ENCODE assay signal across 8 cellular contexts in the genomic region with DNA sequence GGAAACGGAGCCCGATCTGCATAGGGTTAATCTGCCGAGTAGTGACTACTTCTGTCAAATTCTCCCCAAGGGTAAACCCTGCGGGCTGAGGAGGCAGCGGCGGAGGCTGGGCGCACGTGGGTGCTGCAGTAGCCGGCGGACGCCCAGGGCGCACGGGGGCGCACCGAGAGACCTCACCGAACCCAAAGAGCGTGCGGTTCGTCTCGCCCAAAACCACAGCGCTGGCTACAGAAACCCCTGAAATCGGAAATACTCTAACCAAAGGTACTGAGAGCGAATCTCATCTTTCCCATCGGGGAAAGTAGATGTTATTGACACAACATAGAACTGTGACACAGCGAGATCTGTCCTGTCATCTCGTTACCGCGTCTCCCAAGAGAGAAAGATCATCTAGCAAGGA. TPM values are rescaled to one million over a fixed set of nuclear protein-coding genes. Genes with fewer than 3 reads are reported as not detected.
DNase-seq lines count a peak whose midpoint lies in the region; ATAC-seq, FAIRE-seq and TF ChIP-seq lines count a peak whose summit lies in the region.

No MANE protein-coding gene starts in this region.

- no peak for TF ChIP-seq POLR2A in HepG2 (IDR thresholded peaks at IDR 0.05; ENCODE audit: insufficient read depth in 1 of 2, low read depth in 2 of 2, low read length in 2 of 2)

- peak; percentile 5 for TF ChIP-seq CTCF in GM12865 (IDR thresholded peaks at IDR 0.05; ENCODE audit: insufficient read depth, low read depth, low read length, missing control alignments)
- TF ChIP-seq CTCF in HFF-Myc (IDR thresholded peaks at IDR 0.05; ENCODE audit: low read depth, low read length, missing control alignments): no peak
- no peak for TF ChIP-seq CTCF in activated B cell treated with CpG ODN at 0.5 μM for 24 hours (IDR thresholded peaks at IDR 0.05)
- no peak for TF ChIP-seq CTCF in HepG2 (CRISPR knock-in tag; IDR thresholded peaks at IDR 0.05)

- no peak overlapping the region for H3K27ac ChIP-seq in HepG2 (ENCODE audit: extremely low read length, insufficient read depth, low read length)

- H3K4me1 ChIP-seq in HepG2 (ENCODE audit: insufficient read depth, low read length): no peaks in the 10 kb centered on the region

- H3K27ac Mint-ChIP-seq in activated B cell treated with CpG ODN at 0.5 μM for 24 hours: no peak overlapping the region

- H3K4me3 ChIP-seq in GM12865 (ENCODE audit: low read depth, low read length) (no peak overlapping the region), HFF-Myc (replicated peaks; ENCODE audit: low read depth, low read length) (peak overlapping the region; percentile 13; the same call in 1 of the 2 replicates), HepG2 (replicated peaks in 1 of 3; ENCODE audit: insufficient read depth in 1 of 3, low read depth in 2 of 3, low read length in 3 of 3) (no peak overlapping the region)

- TF ChIP-seq EP300 in HepG2 (IDR thresholded peaks at IDR 0.05; ENCODE audit: low read depth in 2 of 2, low read length in 2 of 2): no peak
- TF ChIP-seq EP300 in HepG2 (CRISPR knock-in tag; IDR thresholded peaks at IDR 0.05; ENCODE audit: borderline replicate concordance): no peak

- POLR2A ChIA-PET in activated B cell treated with CpG ODN at 0.5 μM for 24 hours (lab: Charles Lee) (no interaction called here), HepG2 (lab: Yijun Ruan, JAX) (no interaction called here)

- no peaks in the 10 kb centered on the region for H3K9me3 ChIP-seq in HepG2 (ENCODE audit: low read length)

- in situ Hi-C loops in HepG2 (cut with HindIII; ENCODE audit: extremely low pct_ligation_motif_present, low pct_unique_long_range_greater_than_20kb): no loop called here

- peaks cover 10% of the 10 kb centered on the region for H3K4me1 Mint-ChIP-seq in activated B cell treated with CpG ODN at 0.5 μM for 24 hours

- no peak overlapping the region for H2AFZ ChIP-seq in HepG2 (ENCODE audit: low read length)

- no peaks in the 10 kb centered on the region for H3K79me2 ChIP-seq in HepG2 (ENCODE audit: insufficient read depth, low read length)

- CTCF ChIA-PET in activated B cell treated with CpG ODN at 0.5 μM for 24 hours (lab: Charles Lee) (no interaction called here), HepG2 (lab: Yijun Ruan, JAX; ENCODE audit: low intra/inter-chr PET ratio, low total read pairs) (no interaction called here)

- BruUV-seq in HepG2 (replicated peaks; lab: Mats Ljungman, UMichigan): no TSS peak

- intact Hi-C loops in activated B cell treated with CpG ODN at 0.5 μM for 24 hours (cut with micrococcal nuclease): no loop called here
- intact Hi-C loops in HepG2 (cut with micrococcal nuclease; ENCODE audit: unreplicated experiment): no loop called here

- H3K27me3 ChIP-seq in HepG2 (ENCODE audit: control insufficient read depth in 1 of 2, insufficient read depth in 2 of 2, low read length in 2 of 2): no peaks in the 10 kb centered on the region

- ATAC-seq in activated B cell treated with CpG ODN at 0.5 μM for 24 hours (ENCODE audit: low read depth) (peak; percentile 34), HepG2 (no peak)

- H3K9me3 Mint-ChIP-seq in activated B cell treated with CpG ODN at 0.5 μM for 24 hours: peaks cover 5% of the 10 kb centered on the region

- 76% methylated on average over 15 of the region's 28 CpGs for WGBS in HepG2 (ENCODE audit: low lambda C conversion rate)

- FAIRE-seq in HepG2 (lab: Jason Lieb, UNC): no peak

- H3K9ac ChIP-seq in HepG2 (ENCODE audit: insufficient read depth, low read depth, low read length): no peak overlapping the region

- no peaks in the 10 kb centered on the region for H3K36me3 ChIP-seq in HepG2 (replicated peaks in 1 of 2; ENCODE audit: control insufficient read depth in 1 of 2, insufficient read depth in 2 of 2, low read length in 2 of 2)

- TF ChIP-seq RAD21 in HepG2 (CRISPR knock-in tag; IDR thresholded peaks at IDR 0.05): no peak

- H4K20me1 ChIP-seq in HepG2 (ENCODE audit: insufficient read depth, low read length): no peaks in the 10 kb centered on the region

- DNase-seq in GM12865 (ENCODE audit: low read depth): peak; percentile 71
- no peak for DNase-seq in HFF-Myc (ENCODE audit: extremely low read depth, low read depth)
- no peak for DNase-seq in activated B cell treated with CpG ODN at 0.5 μM for 24 hours
- peak; percentile 14 for DNase-seq in germinal center (ENCODE audit: low spot score)
- peak; percentile 41 to 77 for DNase-seq in stimulated activated CD4-positive, alpha-beta T cell treated with anti-CD3 and anti-CD28 coated beads, Interleukin-2, amount 100 ng/mL, for 24 hours
- DNase-seq in NCI-H1694 (lab: John Stamatoyannopoulos, UW): no peak
- DNase-seq in dermis blood vessel endothelial cell: no peak
- DNase-seq in HepG2 (ENCODE audit: low spot score): no peak

- H3K36me3 Mint-ChIP-seq in activated B cell treated with CpG ODN at 0.5 μM for 24 hours (ENCODE audit: low read depth): no peaks in the 10 kb centered on the region

- peaks cover 46% of the 10 kb centered on the region for H3K27me3 Mint-ChIP-seq in activated B cell treated with CpG ODN at 0.5 μM for 24 hours

- H3K4me2 ChIP-seq in HepG2 (ENCODE audit: low read depth, low read length): no peak overlapping the region

- no peak overlapping the region for H3K4me3 Mint-ChIP-seq in activated B cell treated with CpG ODN at 0.5 μM for 24 hours

TF ChIP-seq in HepG2, 621 proteins besides CTCF, POLR2A, EP300 and RAD21 (continues in another document):
- TF ChIP-seq ZMYM3 (CRISPR knock-in tag; IDR thresholded peaks at IDR 0.05) (no peak), ZNF30 (CRISPR knock-in tag; IDR thresholded peaks at IDR 0.05) (no peak), SOX5 (CRISPR knock-in tag; IDR thresholded peaks at IDR 0.05; ENCODE audit: borderline replicate concordance) (no peak), ZNF790 (CRISPR knock-in tag; IDR thresholded peaks at IDR 0.05; ENCODE audit: borderline replicate concordance) (no peak), LBX2 (CRISPR knock-in tag; IDR thresholded peaks at IDR 0.05; ENCODE audit: borderline replicate concordance) (no peak), ETV6 (CRISPR knock-in tag; conservative IDR thresholded peaks at IDR 0.05) (no peak), ZFP62 (CRISPR knock-in tag; IDR thresholded peaks at IDR 0.05) (no peak), IKZF1 (IDR thresholded peaks at IDR 0.05) (no peak), ZNF558 (CRISPR knock-in tag; IDR thresholded peaks at IDR 0.05; ENCODE audit: borderline replicate concordance) (no peak), DNMT1 (CRISPR knock-in tag; IDR thresholded peaks at IDR 0.05) (no peak), POLR2AphosphoS2 (IDR thresholded peaks at IDR 0.05; ENCODE audit: low read depth, low read length) (no peak), RXRA (CRISPR knock-in tag; IDR thresholded peaks at IDR 0.05) (no peak), RFX1 (IDR thresholded peaks at IDR 0.05) (no peak), KLF6 (CRISPR knock-in tag; IDR thresholded peaks at IDR 0.05) (no peak)
- TF ChIP-seq, protein P1, sequence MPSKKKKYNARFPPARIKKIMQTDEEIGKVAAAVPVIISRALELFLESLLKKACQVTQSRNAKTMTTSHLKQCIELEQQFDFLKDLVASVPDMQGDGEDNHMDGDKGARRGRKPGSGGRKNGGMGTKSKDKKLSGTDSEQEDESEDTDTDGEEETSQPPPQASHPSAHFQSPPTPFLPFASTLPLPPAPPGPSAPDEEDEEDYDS (CRISPR knock-in tag; IDR thresholded peaks at IDR 0.05): no peak

RNA-seq across cellular contexts. Expression of gene SHC3, which starts 56.0 kb away (rescaled TPM):
- total RNA-seq in activated B cell treated with CpG ODN at 0.5 μM for 24 hours (not detected in 2 replicates), dermis blood vessel endothelial cell (0.05 and 0.17 TPM in 2 replicates), HepG2 (2016; rRNA removed; fragmentation: Illumina TruSeq; extraction: Trizol) (0.89 and 1.1 TPM in 2 replicates)
- 0.26 and 0.71 TPM in 2 replicates for total RNA-seq in HepG2 (2016; cell fraction: cytosol; rRNA removed; fragmentation: Illumina TruSeq; extraction: Trizol; ENCODE audit: low read depth)
- total RNA-seq in HepG2 (2016; cell fraction: insoluble cytoplasmic fraction; rRNA removed; fragmentation: Illumina TruSeq; extraction: Trizol): 0.97 and 1.2 TPM in 2 replicates
- total RNA-seq in HepG2 (2016; cell fraction: membrane; rRNA removed; fragmentation: Illumina TruSeq; extraction: Trizol): 0.38 and 0.49 TPM in 2 replicates
- 0.69 and 1.0 TPM in 2 replicates for total RNA-seq in HepG2 (2016; cell fraction: nucleus; rRNA removed; fragmentation: Illumina TruSeq; extraction: Trizol)
- polyA plus RNA-seq in HepG2 (2011; rRNA removed): 0.09 and 0.12 TPM in 2 replicates
- polyA plus RNA-seq in HepG2 (2011; cell fraction: cytosol; rRNA removed): 0.07 and 0.10 TPM in 2 replicates
- polyA plus RNA-seq in HepG2 (2011; cell fraction: nucleus; rRNA removed): 0.39 and 0.42 TPM in 2 replicates
- 0.04 and 0.20 TPM in 2 replicates for polyA plus RNA-seq in HepG2 (2012)
- 0.06 and 0.20 TPM in 2 replicates for polyA plus RNA-seq in HepG2 (2016; cell fraction: cytosol; fragmentation: Illumina TruSeq; extraction: Trizol; ENCODE audit: low read depth)
- polyA plus RNA-seq in HepG2 (2016; cell fraction: insoluble cytoplasmic fraction; fragmentation: Illumina TruSeq; extraction: Trizol; ENCODE audit: low read depth): 0.45 and 0.52 TPM in 2 replicates
- 0.11 and 0.20 TPM in 2 replicates for polyA plus RNA-seq in HepG2 (2016; cell fraction: membrane; fragmentation: Illumina TruSeq; extraction: Trizol; ENCODE audit: low read depth)
- polyA plus RNA-seq in HepG2 (2016; cell fraction: nucleus; fragmentation: Illumina TruSeq; extraction: Trizol; ENCODE audit: insufficient read depth, low read depth): 1.3 and 1.7 TPM in 2 replicates
- 0.36 and 1.1 TPM in 2 replicates for polyA minus RNA-seq in HepG2 (2011; rRNA and poly(A)+ RNA removed; ENCODE audit: low replicate concordance)
- 0.09 and 0.20 TPM in 2 replicates for polyA minus RNA-seq in HepG2 (2011; cell fraction: cytosol; rRNA and poly(A)+ RNA removed)
- 0.25 and 0.26 TPM in 2 replicates for polyA minus RNA-seq in HepG2 (2011; cell fraction: nucleus; rRNA and poly(A)+ RNA removed)

Comparison
In these comparisons a context has a peak if more than half of its experiments do, and no peak if none do; other contexts are left out.
1. DNase-seq: peak in GM12865 (single experiment), germinal center (single experiment) and stimulated activated CD4-positive, alpha-beta T cell treated with anti-CD3 and anti-CD28 coated beads, Interleukin-2, amount 100 ng/mL, for 24 hours (2 of 2); none in HFF-Myc (single experiment), activated B cell treated with CpG ODN at 0.5 μM for 24 hours (single experiment), NCI-H1694 (single experiment), dermis blood vessel endothelial cell (single experiment) and HepG2 (single experiment).